ENCODE assay signal across 2 cellular contexts in genomic region chr15:34609658-34610057, GRCh38.
TF ChIP-seq lines count a peak whose summit lies in the region.

No MANE protein-coding gene starts in this region.

TF ChIP-seq in HepG2, 621 proteins besides CTCF, POLR2A, EP300 and RAD21:
- TF ChIP-seq, protein P1, sequence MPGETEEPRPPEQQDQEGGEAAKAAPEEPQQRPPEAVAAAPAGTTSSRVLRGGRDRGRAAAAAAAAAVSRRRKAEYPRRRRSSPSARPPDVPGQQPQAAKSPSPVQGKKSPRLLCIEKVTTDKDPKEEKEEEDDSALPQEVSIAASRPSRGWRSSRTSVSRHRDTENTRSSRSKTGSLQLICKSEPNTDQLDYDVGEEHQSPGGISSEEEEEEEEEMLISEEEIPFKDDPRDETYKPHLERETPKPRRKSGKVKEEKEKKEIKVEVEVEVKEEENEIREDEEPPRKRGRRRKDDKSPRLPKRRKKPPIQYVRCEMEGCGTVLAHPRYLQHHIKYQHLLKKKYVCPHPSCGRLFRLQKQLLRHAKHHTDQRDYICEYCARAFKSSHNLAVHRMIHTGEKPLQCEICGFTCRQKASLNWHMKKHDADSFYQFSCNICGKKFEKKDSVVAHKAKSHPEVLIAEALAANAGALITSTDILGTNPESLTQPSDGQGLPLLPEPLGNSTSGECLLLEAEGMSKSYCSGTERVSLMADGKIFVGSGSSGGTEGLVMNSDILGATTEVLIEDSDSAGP (CRISPR knock-in tag; IDR thresholded peaks at IDR 0.05; ENCODE audit: borderline replicate concordance): no peak
- TF ChIP-seq, protein P2, sequence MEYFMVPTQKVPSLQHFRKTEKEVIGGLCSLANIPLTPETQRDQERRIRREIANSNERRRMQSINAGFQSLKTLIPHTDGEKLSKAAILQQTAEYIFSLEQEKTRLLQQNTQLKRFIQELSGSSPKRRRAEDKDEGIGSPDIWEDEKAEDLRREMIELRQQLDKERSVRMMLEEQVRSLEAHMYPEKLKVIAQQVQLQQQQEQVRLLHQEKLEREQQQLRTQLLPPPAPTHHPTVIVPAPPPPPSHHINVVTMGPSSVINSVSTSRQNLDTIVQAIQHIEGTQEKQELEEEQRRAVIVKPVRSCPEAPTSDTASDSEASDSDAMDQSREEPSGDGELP (IDR thresholded peaks at IDR 0.05; ENCODE audit: borderline replicate concordance, low read depth): no peak
- TF ChIP-seq NFE2L1 (CRISPR knock-in tag; IDR thresholded peaks at IDR 0.05; ENCODE audit: borderline replicate concordance) (no peak), PHF20 (CRISPR knock-in tag; IDR thresholded peaks at IDR 0.05) (no peak), ZNF816 (CRISPR knock-in tag; IDR thresholded peaks at IDR 0.05; ENCODE audit: borderline replicate concordance) (no peak)
- TF ChIP-seq, protein P3, sequence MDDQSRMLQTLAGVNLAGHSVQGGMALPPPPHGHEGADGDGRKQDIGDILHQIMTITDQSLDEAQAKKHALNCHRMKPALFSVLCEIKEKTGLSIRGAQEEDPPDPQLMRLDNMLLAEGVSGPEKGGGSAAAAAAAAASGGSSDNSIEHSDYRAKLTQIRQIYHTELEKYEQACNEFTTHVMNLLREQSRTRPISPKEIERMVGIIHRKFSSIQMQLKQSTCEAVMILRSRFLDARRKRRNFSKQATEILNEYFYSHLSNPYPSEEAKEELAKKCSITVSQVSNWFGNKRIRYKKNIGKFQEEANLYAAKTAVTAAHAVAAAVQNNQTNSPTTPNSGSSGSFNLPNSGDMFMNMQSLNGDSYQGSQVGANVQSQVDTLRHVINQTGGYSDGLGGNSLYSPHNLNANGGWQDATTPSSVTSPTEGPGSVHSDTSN (CRISPR knock-in tag; IDR thresholded peaks at IDR 0.05; ENCODE audit: borderline replicate concordance): no peak

TF ChIP-seq in K562, 482 proteins besides CTCF, POLR2A, EP300 and RAD21 (continues in another document):
- TF ChIP-seq JUN (IDR thresholded peaks at IDR 0.05; ENCODE audit: borderline replicate concordance, low read depth, low read length): no peak
- no peak for TF ChIP-seq JUN (CRISPR knock-in tag; IDR thresholded peaks at IDR 0.05; ENCODE audit: borderline replicate concordance)
- no peak for TF ChIP-seq CTCFL (IDR thresholded peaks at IDR 0.05; ENCODE audit: borderline replicate concordance, insufficient read depth, low read depth, low read length, poor library complexity, severe bottlenecking)
- TF ChIP-seq PTBP1 (IDR thresholded peaks at IDR 0.05; ENCODE audit: low read depth, low read length): no peak
- TF ChIP-seq TCF15 (CRISPR knock-in tag; IDR thresholded peaks at IDR 0.05): no peak
- no peak for TF ChIP-seq CBX2 (IDR thresholded peaks at IDR 0.05; ENCODE audit: insufficient read depth, low read length, poor library complexity, severe bottlenecking)
- no peak for TF ChIP-seq IFI16 (CRISPR knock-in tag; IDR thresholded peaks at IDR 0.05)
- peak in 1 of 2 experiments; percentile 51; a peak in 1 of 4 replicates for TF ChIP-seq HDAC1 (IDR thresholded peaks at IDR 0.05)
- peak; percentile 84 to 86 for TF ChIP-seq KDM1A (IDR thresholded peaks at IDR 0.05)
- TF ChIP-seq E2F8 (IDR thresholded peaks at IDR 0.05; ENCODE audit: low read depth, partially characterized antibody): no peak
- no peak for TF ChIP-seq CXXC5 (CRISPR knock-in tag; IDR thresholded peaks at IDR 0.05)
- no peak for TF ChIP-seq ZNF24 (IDR thresholded peaks at IDR 0.05)
- TF ChIP-seq THRAP3 (IDR thresholded peaks at IDR 0.05; ENCODE audit: borderline replicate concordance): no peak
- TF ChIP-seq MEIS2 (IDR thresholded peaks at IDR 0.05; ENCODE audit: partially characterized antibody): peak; percentile 72
- no peak for TF ChIP-seq ZFP30 (CRISPR knock-in tag; IDR thresholded peaks at IDR 0.05; ENCODE audit: borderline replicate concordance)
- TF ChIP-seq CBX3 (IDR thresholded peaks at IDR 0.05; ENCODE audit: borderline replicate concordance in 1 of 2, low read length in 2 of 2): no peak
- no peak for TF ChIP-seq ZSCAN32 (CRISPR knock-in tag; IDR thresholded peaks at IDR 0.05)
- no peak for TF ChIP-seq KAT2B (IDR thresholded peaks at IDR 0.05; ENCODE audit: low read depth, low read length)
- TF ChIP-seq CCNT2 (IDR thresholded peaks at IDR 0.05; ENCODE audit: borderline replicate concordance, extremely low read depth, insufficient read length, low read depth, low read length): no peak
- no peak for TF ChIP-seq BHLHE40 (IDR thresholded peaks at IDR 0.05; ENCODE audit: low read length)
- no peak for TF ChIP-seq ZBTB49 (CRISPR knock-in tag; IDR thresholded peaks at IDR 0.05; ENCODE audit: borderline replicate concordance)
- no peak for TF ChIP-seq ZNF699 (CRISPR knock-in tag; IDR thresholded peaks at IDR 0.05; ENCODE audit: insufficient replicate concordance)
- peak in 1 of 2 experiments; percentile 62; a peak in 1 of 4 replicates for TF ChIP-seq RCOR1 (IDR thresholded peaks at IDR 0.05; ENCODE audit: borderline replicate concordance in 1 of 2, low read depth in 2 of 2, low read length in 2 of 2)
- TF ChIP-seq FOXK1 (CRISPR knock-in tag; IDR thresholded peaks at IDR 0.05; ENCODE audit: borderline replicate concordance): no peak
- TF ChIP-seq ZNF717 (CRISPR knock-in tag; IDR thresholded peaks at IDR 0.05): no peak
- 0 out of 2 replicates have a peak, but pooled peaks have one; percentile 52 for TF ChIP-seq HDAC2 (IDR thresholded peaks at IDR 0.05)
- no peak for TF ChIP-seq RBM34 (IDR thresholded peaks at IDR 0.05; ENCODE audit: borderline replicate concordance, insufficient read depth, low read length)
- TF ChIP-seq IRF2 (CRISPR knock-in tag; IDR thresholded peaks at IDR 0.05): no peak
- TF ChIP-seq DPF2 (IDR thresholded peaks at IDR 0.05): no peak
- no peak for TF ChIP-seq NBN (IDR thresholded peaks at IDR 0.05; ENCODE audit: low read depth)
- no peak for TF ChIP-seq ZZZ3 (IDR thresholded peaks at IDR 0.05)
- no peak for TF ChIP-seq HMG20A (CRISPR knock-in tag; conservative IDR thresholded peaks at IDR 0.05)
- TF ChIP-seq ZNF431 (CRISPR knock-in tag; IDR thresholded peaks at IDR 0.05): no peak
- TF ChIP-seq FOSL1 (tag; conservative IDR thresholded peaks at IDR 0.05): no peak
- no peak for TF ChIP-seq ZNF785 (CRISPR knock-in tag; IDR thresholded peaks at IDR 0.05)
- TF ChIP-seq NFIC (IDR thresholded peaks at IDR 0.05): no peak
- TF ChIP-seq CBX8 (IDR thresholded peaks at IDR 0.05; ENCODE audit: borderline replicate concordance, extremely low read depth, low read depth, low read length, poor library complexity, severe bottlenecking): no peak
- TF ChIP-seq CHCHD3 (CRISPR knock-in tag; IDR thresholded peaks at IDR 0.05): no peak
- TF ChIP-seq, protein P4, sequence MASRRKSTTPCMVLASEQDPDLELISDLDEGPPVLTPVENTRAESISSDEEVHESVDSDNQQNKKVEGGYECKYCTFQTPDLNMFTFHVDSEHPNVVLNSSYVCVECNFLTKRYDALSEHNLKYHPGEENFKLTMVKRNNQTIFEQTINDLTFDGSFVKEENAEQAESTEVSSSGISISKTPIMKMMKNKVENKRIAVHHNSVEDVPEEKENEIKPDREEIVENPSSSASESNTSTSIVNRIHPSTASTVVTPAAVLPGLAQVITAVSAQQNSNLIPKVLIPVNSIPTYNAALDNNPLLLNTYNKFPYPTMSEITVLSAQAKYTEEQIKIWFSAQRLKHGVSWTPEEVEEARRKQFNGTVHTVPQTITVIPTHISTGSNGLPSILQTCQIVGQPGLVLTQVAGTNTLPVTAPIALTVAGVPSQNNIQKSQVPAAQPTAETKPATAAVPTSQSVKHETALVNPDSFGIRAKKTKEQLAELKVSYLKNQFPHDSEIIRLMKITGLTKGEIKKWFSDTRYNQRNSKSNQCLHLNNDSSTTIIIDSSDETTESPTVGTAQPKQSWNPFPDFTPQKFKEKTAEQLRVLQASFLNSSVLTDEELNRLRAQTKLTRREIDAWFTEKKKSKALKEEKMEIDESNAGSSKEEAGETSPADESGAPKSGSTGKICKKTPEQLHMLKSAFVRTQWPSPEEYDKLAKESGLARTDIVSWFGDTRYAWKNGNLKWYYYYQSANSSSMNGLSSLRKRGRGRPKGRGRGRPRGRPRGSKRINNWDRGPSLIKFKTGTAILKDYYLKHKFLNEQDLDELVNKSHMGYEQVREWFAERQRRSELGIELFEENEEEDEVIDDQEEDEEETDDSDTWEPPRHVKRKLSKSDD (conservative IDR thresholded peaks at IDR 0.05; ENCODE audit: low read length): no peak
- TF ChIP-seq, protein P5, sequence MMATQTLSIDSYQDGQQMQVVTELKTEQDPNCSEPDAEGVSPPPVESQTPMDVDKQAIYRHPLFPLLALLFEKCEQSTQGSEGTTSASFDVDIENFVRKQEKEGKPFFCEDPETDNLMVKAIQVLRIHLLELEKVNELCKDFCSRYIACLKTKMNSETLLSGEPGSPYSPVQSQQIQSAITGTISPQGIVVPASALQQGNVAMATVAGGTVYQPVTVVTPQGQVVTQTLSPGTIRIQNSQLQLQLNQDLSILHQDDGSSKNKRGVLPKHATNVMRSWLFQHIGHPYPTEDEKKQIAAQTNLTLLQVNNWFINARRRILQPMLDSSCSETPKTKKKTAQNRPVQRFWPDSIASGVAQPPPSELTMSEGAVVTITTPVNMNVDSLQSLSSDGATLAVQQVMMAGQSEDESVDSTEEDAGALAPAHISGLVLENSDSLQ (IDR thresholded peaks at IDR 0.05): peak; percentile 56; the same call in 1 of the 2 replicates
- TF ChIP-seq CREB5 (CRISPR knock-in tag; IDR thresholded peaks at IDR 0.05): no peak
- no peak for TF ChIP-seq ZNF707 (CRISPR knock-in tag; conservative IDR thresholded peaks at IDR 0.05)
